Comparison of ENCODE assay signal across 15 cellular contexts in the genomic region with DNA sequence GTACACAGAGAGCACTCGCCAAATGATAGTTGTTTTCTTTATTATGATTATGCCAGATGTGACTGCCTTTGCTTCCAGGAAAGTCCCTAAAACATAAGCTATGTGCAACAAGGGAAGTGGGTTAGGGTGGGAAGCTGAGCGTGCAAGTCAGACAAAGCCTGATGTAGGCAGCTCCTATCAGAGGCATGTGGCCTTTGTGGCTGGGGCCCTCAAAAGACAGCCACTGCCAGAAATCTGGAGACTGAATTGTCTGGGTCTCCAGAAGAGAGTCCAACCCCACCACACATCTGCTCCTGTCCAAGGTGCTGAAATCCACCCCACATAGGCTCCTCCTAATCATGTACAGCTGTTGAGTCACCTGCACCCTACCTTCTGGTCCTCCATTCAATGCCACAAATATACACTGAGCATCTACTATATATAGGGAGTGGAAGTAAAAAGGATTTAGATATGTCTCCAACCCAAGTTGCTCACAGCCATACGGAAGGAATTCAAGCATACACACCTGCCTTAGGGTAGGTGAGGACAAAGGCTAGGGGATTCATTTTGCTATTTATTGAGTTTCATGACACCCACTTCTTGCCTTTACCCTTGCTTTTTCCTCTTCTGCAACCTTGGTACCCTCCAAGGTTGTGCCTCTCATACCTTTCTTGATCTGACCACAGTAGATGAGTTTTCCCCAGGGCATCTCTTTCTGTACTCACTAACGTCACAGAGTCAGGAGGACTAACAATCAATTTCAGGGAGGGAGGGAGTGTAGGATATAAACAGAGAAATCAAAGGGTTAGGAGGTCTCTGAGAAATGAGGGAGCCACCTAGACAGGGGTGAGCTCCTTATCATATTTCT. TPM values are rescaled to one million over a fixed set of nuclear protein-coding genes. Genes with fewer than 3 reads are reported as not detected.
A peak's percentile ranks its signal among the peaks of the same experiment; 100 is the strongest.
DNase-seq lines count a peak whose midpoint lies in the region; ATAC-seq and TF ChIP-seq lines count a peak whose summit lies in the region.
"Had no signal": no experiment of that assay in that cellular context is flagged by ENCODE, and none has a peak within 500 bp of the region (broad histone marks: within the 10 kb centered on the region; RNA-seq: fewer than 3 reads in every experiment).

No MANE protein-coding gene starts in this region.

- POLR2A ChIA-PET in A673 (lab: Charles Lee; ENCODE audit: low non-redundant PET), result no interaction called here

- H3K4me1 ChIP-seq in A673 (ENCODE audit: insufficient read depth, low read length, poor library complexity, severe bottlenecking), result no peaks in the 10 kb centered on the region

- no peaks in the 10 kb centered on the region for H3K36me3 ChIP-seq in A673 (ENCODE audit: insufficient read depth, low read length, poor library complexity, severe bottlenecking)

- H3K27me3 ChIP-seq in A673 (replicated peaks; ENCODE audit: insufficient read depth, low read depth, low read length, poor library complexity), result no peaks in the 10 kb centered on the region

- ATAC-seq in SK-N-SH treated with all-trans-retinoic acid at 6 μM for 48 hours, result no peak
- ATAC-seq: activated T-cell treated with anti-CD3 and anti-CD28 coated beads, Interleukin-2, amount 50 U/mL, for 4 hours had no signal

- BruUV-seq in A673 (replicated peaks; lab: Mats Ljungman, UMichigan), result no TSS peak

- no peaks in the 10 kb centered on the region for H3K9me3 ChIP-seq in A673 (ENCODE audit: low read depth, low read length, poor library complexity, severe bottlenecking)

- in situ Hi-C loops in GM13977 (cut with MboI; ENCODE audit: low pct_unique_long_range_greater_than_20kb, low sequenced_read_pairs, unreplicated experiment), result no loop called here

- H3K27ac ChIP-seq in A673 (ENCODE audit: low read depth, low read length, poor library complexity, severe bottlenecking), result no peak overlapping the region
- H3K27ac ChIP-seq: SK-N-MC had no signal

- CTCF ChIA-PET in A673 (lab: Charles Lee), result no interaction called here

- H3K4me3 ChIP-seq in A673 (ENCODE audit: low read depth, low read length, poor library complexity, severe bottlenecking) (no peak overlapping the region), fibroblast of pulmonary artery (replicated peaks; ENCODE audit: low read depth, low read length) (no peak overlapping the region)
- H3K4me3 ChIP-seq: SK-N-MC had no signal

- TF ChIP-seq CTCF in A673 (conservative IDR thresholded peaks at IDR 0.05; ENCODE audit: low read depth, low read length), result no peak
- no peak for TF ChIP-seq CTCF in GM13977 (IDR thresholded peaks at IDR 0.05; ENCODE audit: extremely low read depth, insufficient read depth, missing control alignments)
- no peak for TF ChIP-seq CTCF in fibroblast of pulmonary artery (IDR thresholded peaks at IDR 0.05; ENCODE audit: low read length, missing control alignments)

- DNase-seq in A673 (ENCODE audit: low spot score) (peak; percentile 42), GM13977 (ENCODE audit: low spot score) (peak; percentile 43), fibroblast of pulmonary artery (ENCODE audit: low read depth) (peak; percentile 42), mucosa of gallbladder (ENCODE audit: low spot score) (no peak), C1 segment of cervical spinal cord (lab: John Stamatoyannopoulos, UW) (no peak), superior temporal gyrus (ENCODE audit: extremely low spot score) (no peak), NCI-H1105 treated with DMSO at 0.1 percent for 48 hours (lab: John Stamatoyannopoulos, UW) (no peak)
- DNase-seq: activated T-cell treated with anti-CD3 and anti-CD28 coated beads, Interleukin-2, amount 50 U/mL, for 4 hours; immature natural killer cell; NCI-H146 had no signal

- intact Hi-C loops in A673 (cut with micrococcal nuclease; ENCODE audit: unreplicated experiment), result no loop called here

TF ChIP-seq in SK-N-SH treated with all-trans-retinoic acid at 6 μM for 48 hours, 23 proteins besides CTCF, POLR2A, EP300 and RAD21:
- no peak for TF ChIP-seq ISL1 (CRISPR knock-in tag; IDR thresholded peaks at IDR 0.05)
- peak; percentile 92 for TF ChIP-seq ZNF70 (CRISPR knock-in tag; IDR thresholded peaks at IDR 0.05)
- TF ChIP-seq ZFP3 (CRISPR knock-in tag; IDR thresholded peaks at IDR 0.05), result no peak
- TF ChIP-seq TCF4 (CRISPR knock-in tag; IDR thresholded peaks at IDR 0.05; ENCODE audit: borderline replicate concordance), result no peak
- no peak for TF ChIP-seq BACH2 (CRISPR knock-in tag; IDR thresholded peaks at IDR 0.05; ENCODE audit: borderline replicate concordance)
- TF ChIP-seq, protein P1, sequence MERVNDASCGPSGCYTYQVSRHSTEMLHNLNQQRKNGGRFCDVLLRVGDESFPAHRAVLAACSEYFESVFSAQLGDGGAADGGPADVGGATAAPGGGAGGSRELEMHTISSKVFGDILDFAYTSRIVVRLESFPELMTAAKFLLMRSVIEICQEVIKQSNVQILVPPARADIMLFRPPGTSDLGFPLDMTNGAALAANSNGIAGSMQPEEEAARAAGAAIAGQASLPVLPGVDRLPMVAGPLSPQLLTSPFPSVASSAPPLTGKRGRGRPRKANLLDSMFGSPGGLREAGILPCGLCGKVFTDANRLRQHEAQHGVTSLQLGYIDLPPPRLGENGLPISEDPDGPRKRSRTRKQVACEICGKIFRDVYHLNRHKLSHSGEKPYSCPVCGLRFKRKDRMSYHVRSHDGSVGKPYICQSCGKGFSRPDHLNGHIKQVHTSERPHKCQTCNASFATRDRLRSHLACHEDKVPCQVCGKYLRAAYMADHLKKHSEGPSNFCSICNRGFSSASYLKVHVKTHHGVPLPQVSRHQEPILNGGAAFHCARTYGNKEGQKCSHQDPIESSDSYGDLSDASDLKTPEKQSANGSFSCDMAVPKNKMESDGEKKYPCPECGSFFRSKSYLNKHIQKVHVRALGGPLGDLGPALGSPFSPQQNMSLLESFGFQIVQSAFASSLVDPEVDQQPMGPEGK (CRISPR knock-in tag; IDR thresholded peaks at IDR 0.05; ENCODE audit: borderline replicate concordance), result no peak
- TF ChIP-seq TOX (CRISPR knock-in tag; IDR thresholded peaks at IDR 0.05; ENCODE audit: borderline replicate concordance), result no peak

RNA-seq across cellular contexts. Expression of a gene that starts 12.4 kb away (rescaled TPM):
- not detected in 2 replicates for total RNA-seq in A673 (2021)
- total RNA-seq in mucosa of gallbladder, result not detected
- total RNA-seq: activated T-cell treated with anti-CD3 and anti-CD28 coated beads, Interleukin-2, amount 50 U/mL, for 4 hours; H4; omental fat pad; urinary bladder had no signal

RNA-seq across cellular contexts. Expression of a gene that starts 33.9 kb away (rescaled TPM):
- total RNA-seq in A673 (2021) (82.6 and 86.9 TPM in 2 replicates), mucosa of gallbladder (20.0 TPM)

RNA-seq across cellular contexts. Expression of a gene that starts 46.1 kb away (rescaled TPM):
- total RNA-seq in A673 (2021) (not detected in 2 replicates), mucosa of gallbladder (0.20 TPM)
- total RNA-seq: H4 had no signal

Comparison
In these comparisons a context has a peak if more than half of its experiments do, and no peak if none do; other contexts are left out.
1. DNase-seq: peak in A673 (single experiment), GM13977 (single experiment) and fibroblast of pulmonary artery (single experiment); none in mucosa of gallbladder (single experiment), C1 segment of cervical spinal cord (0 of 14), superior temporal gyrus (single experiment) and NCI-H1105 treated with DMSO at 0.1 percent for 48 hours (single experiment).